1 cellular context compared by ENCODE assay signal in the genomic region with DNA sequence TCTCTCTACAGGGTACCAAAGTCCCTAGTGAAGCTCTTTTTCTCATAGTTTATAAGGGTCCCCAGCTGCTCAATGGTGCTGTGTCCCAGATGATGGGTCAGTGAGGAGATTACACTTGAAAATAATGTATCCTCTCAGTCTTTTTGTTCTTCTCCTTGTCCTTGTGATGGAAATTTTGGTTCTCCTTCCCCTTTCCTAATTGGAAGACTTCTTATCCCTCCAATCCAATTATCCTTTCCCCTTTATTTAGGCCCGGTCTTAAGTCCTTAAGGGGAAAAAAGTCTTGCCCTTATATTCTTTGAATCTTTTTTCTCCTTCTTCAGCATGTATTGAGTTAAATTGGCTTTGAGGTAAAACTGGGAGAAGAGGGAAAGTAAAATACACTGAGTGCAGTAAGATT.
TF ChIP-seq lines count a peak whose summit lies in the region.

No MANE protein-coding gene starts in this region.

TF ChIP-seq in GM23338, 12 proteins besides CTCF, POLR2A, EP300 and RAD21 (continued from another document):
- TF ChIP-seq, protein P1, sequence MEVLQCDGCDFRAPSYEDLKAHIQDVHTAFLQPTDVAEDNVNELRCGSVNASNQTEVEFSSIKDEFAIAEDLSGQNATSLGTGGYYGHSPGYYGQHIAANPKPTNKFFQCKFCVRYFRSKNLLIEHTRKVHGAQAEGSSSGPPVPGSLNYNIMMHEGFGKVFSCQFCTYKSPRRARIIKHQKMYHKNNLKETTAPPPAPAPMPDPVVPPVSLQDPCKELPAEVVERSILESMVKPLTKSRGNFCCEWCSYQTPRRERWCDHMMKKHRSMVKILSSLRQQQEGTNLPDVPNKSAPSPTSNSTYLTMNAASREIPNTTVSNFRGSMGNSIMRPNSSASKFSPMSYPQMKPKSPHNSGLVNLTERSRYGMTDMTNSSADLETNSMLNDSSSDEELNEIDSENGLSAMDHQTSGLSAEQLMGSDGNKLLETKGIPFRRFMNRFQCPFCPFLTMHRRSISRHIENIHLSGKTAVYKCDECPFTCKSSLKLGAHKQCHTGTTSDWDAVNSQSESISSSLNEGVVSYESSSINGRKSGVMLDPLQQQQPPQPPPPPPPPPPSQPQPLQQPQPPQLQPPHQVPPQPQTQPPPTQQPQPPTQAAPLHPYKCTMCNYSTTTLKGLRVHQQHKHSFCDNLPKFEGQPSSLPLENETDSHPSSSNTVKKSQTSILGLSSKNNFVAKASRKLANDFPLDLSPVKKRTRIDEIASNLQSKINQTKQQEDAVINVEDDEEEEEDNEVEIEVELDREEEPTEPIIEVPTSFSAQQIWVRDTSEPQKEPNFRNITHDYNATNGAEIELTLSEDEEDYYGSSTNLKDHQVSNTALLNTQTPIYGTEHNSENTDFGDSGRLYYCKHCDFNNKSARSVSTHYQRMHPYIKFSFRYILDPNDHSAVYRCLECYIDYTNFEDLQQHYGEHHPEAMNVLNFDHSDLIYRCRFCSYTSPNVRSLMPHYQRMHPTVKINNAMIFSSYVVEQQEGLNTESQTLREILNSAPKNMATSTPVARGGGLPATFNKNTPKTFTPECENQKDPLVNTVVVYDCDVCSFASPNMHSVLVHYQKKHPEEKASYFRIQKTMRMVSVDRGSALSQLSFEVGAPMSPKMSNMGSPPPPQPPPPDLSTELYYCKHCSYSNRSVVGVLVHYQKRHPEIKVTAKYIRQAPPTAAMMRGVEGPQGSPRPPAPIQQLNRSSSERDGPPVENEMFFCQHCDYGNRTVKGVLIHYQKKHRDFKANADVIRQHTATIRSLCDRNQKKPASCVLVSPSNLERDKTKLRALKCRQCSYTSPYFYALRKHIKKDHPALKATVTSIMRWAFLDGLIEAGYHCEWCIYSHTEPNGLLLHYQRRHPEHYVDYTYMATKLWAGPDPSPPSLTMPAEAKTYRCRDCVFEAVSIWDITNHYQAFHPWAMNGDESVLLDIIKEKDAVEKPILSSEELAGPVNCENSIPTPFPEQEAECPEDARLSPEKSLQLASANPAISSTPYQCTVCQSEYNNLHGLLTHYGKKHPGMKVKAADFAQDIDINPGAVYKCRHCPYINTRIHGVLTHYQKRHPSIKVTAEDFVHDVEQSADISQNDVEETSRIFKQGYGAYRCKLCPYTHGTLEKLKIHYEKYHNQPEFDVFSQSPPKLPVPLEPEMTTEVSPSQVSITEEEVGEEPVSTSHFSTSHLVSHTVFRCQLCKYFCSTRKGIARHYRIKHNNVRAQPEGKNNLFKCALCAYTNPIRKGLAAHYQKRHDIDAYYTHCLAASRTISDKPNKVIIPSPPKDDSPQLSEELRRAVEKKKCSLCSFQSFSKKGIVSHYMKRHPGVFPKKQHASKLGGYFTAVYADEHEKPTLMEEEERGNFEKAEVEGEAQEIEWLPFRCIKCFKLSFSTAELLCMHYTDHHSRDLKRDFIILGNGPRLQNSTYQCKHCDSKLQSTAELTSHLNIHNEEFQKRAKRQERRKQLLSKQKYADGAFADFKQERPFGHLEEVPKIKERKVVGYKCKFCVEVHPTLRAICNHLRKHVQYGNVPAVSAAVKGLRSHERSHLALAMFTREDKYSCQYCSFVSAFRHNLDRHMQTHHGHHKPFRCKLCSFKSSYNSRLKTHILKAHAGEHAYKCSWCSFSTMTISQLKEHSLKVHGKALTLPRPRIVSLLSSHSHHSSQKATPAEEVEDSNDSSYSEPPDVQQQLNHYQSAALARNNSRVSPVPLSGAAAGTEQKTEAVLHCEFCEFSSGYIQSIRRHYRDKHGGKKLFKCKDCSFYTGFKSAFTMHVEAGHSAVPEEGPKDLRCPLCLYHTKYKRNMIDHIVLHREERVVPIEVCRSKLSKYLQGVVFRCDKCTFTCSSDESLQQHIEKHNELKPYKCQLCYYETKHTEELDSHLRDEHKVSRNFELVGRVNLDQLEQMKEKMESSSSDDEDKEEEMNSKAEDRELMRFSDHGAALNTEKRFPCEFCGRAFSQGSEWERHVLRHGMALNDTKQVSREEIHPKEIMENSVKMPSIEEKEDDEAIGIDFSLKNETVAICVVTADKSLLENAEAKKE (CRISPR knock-in tag; IDR thresholded peaks at IDR 0.05), result no peak
- TF ChIP-seq CREB1 (CRISPR knock-in tag; IDR thresholded peaks at IDR 0.05; ENCODE audit: low read depth), result no peak
